In the genomic region with DNA sequence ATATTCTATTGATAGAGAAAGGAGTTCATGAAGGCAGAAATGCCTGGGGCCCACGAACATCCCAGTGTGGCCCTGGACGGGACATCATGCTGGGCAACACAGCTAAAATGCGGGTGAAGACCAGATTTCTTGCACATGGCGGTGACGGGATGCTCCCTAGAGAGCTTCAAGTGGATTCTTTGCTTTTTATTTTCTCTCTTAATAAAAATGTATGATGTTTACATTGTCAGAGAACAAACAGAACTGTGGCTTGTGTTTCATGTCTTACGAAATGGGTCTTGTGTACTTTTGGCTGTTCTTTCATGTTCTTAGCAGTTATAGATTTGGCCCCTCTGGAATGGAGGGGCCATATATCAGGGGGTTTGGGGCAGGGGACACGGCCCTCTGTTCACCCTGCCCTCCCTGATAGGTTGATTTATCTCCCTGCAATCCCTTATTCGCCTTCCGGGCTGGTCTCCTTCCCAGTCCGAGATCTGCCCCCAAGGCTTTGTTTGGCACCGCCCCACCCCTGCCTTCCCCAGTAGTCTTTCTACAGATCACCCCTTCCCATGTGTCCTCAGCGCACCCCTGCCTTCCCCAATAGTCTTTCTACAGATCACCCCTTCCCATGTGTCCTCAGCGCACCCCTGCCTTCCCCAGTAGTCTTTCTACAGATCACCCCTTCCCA, we compare ENCODE assay signal across 1 cellular context.
TF ChIP-seq lines count a peak whose summit lies in the region.

No MANE protein-coding gene starts in this region.

TF ChIP-seq in HepG2, 621 proteins besides CTCF, POLR2A, EP300 and RAD21 (continued from another document and continues in another):
- no peak for TF ChIP-seq ZNF574 (CRISPR knock-in tag; IDR thresholded peaks at IDR 0.05)
- TF ChIP-seq ZNF546 (CRISPR knock-in tag; conservative IDR thresholded peaks at IDR 0.05): no peak
- TF ChIP-seq FOXJ3 (CRISPR knock-in tag; IDR thresholded peaks at IDR 0.05; ENCODE audit: borderline replicate concordance): peak; percentile 21; the same call in 1 of the 2 replicates
- peak; percentile 91 for TF ChIP-seq FOXA3 (CRISPR knock-in tag; IDR thresholded peaks at IDR 0.05)
- no peak for TF ChIP-seq CENPX (CRISPR knock-in tag; IDR thresholded peaks at IDR 0.05)
- TF ChIP-seq THAP8 (CRISPR knock-in tag; IDR thresholded peaks at IDR 0.05; ENCODE audit: borderline replicate concordance): no peak
- TF ChIP-seq ZNF501 (CRISPR knock-in tag; IDR thresholded peaks at IDR 0.05): no peak
- no peak for TF ChIP-seq CBX2 (IDR thresholded peaks at IDR 0.05; ENCODE audit: low read depth, low read length)
- no peak for TF ChIP-seq CBX2 (CRISPR knock-in tag; IDR thresholded peaks at IDR 0.05; ENCODE audit: low read depth)
- no peak for TF ChIP-seq ZNF720 (CRISPR knock-in tag; IDR thresholded peaks at IDR 0.05)
- no peak for TF ChIP-seq SOX6 (IDR thresholded peaks at IDR 0.05)
- TF ChIP-seq SOX6 (CRISPR knock-in tag; IDR thresholded peaks at IDR 0.05): peak; percentile 48; the same call in 1 of the 2 replicates
- no peak for TF ChIP-seq MIER2 (CRISPR knock-in tag; IDR thresholded peaks at IDR 0.05)
- TF ChIP-seq RFX5 (IDR thresholded peaks at IDR 0.05; ENCODE audit: low read depth, low read length): no peak
- no peak for TF ChIP-seq ATAD3A (CRISPR knock-in tag; IDR thresholded peaks at IDR 0.05)
- TF ChIP-seq ZSCAN9 (CRISPR knock-in tag; IDR thresholded peaks at IDR 0.05; ENCODE audit: borderline replicate concordance): no peak
- TF ChIP-seq ZBTB1 (CRISPR knock-in tag; IDR thresholded peaks at IDR 0.05; ENCODE audit: borderline replicate concordance): no peak
- TF ChIP-seq FOXA1 (IDR thresholded peaks at IDR 0.05): peak; percentile 64
- peak; percentile 87 for TF ChIP-seq FOXA1 (CRISPR knock-in tag; IDR thresholded peaks at IDR 0.05)
- TF ChIP-seq E2F1 (CRISPR knock-in tag; IDR thresholded peaks at IDR 0.05): no peak
- TF ChIP-seq GATAD2A (CRISPR knock-in tag; IDR thresholded peaks at IDR 0.05): peak; percentile 76
- no peak for TF ChIP-seq ISX (CRISPR knock-in tag; conservative IDR thresholded peaks at IDR 0.05)
- TF ChIP-seq POLR2AphosphoS2 (IDR thresholded peaks at IDR 0.05; ENCODE audit: low read depth, low read length): no peak
- no peak for TF ChIP-seq SATB2 (CRISPR knock-in tag; IDR thresholded peaks at IDR 0.05)
- TF ChIP-seq KDM5A (IDR thresholded peaks at IDR 0.05; ENCODE audit: borderline replicate concordance, low read length): no peak
- TF ChIP-seq, protein P1, sequence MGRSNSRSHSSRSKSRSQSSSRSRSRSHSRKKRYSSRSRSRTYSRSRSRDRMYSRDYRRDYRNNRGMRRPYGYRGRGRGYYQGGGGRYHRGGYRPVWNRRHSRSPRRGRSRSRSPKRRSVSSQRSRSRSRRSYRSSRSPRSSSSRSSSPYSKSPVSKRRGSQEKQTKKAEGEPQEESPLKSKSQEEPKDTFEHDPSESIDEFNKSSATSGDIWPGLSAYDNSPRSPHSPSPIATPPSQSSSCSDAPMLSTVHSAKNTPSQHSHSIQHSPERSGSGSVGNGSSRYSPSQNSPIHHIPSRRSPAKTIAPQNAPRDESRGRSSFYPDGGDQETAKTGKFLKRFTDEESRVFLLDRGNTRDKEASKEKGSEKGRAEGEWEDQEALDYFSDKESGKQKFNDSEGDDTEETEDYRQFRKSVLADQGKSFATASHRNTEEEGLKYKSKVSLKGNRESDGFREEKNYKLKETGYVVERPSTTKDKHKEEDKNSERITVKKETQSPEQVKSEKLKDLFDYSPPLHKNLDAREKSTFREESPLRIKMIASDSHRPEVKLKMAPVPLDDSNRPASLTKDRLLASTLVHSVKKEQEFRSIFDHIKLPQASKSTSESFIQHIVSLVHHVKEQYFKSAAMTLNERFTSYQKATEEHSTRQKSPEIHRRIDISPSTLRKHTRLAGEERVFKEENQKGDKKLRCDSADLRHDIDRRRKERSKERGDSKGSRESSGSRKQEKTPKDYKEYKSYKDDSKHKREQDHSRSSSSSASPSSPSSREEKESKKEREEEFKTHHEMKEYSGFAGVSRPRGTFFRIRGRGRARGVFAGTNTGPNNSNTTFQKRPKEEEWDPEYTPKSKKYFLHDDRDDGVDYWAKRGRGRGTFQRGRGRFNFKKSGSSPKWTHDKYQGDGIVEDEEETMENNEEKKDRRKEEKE (IDR thresholded peaks at IDR 0.05): no peak
- TF ChIP-seq ZNF674 (CRISPR knock-in tag; IDR thresholded peaks at IDR 0.05; ENCODE audit: low read depth): no peak
- TF ChIP-seq ZNF3 (CRISPR knock-in tag; IDR thresholded peaks at IDR 0.05): no peak
- no peak for TF ChIP-seq ZNF142 (CRISPR knock-in tag; IDR thresholded peaks at IDR 0.05)
- no peak for TF ChIP-seq LCORL (IDR thresholded peaks at IDR 0.05)
- TF ChIP-seq LCORL (CRISPR knock-in tag; IDR thresholded peaks at IDR 0.05): 0 out of 2 replicates have a peak, but pooled peaks have one; percentile 20
- TF ChIP-seq RAD51 (IDR thresholded peaks at IDR 0.05; ENCODE audit: borderline replicate concordance): no peak
- TF ChIP-seq NCOR1 (IDR thresholded peaks at IDR 0.05; ENCODE audit: borderline replicate concordance, low read length): no peak
- no peak for TF ChIP-seq CREM (IDR thresholded peaks at IDR 0.05)
- no peak for TF ChIP-seq CREM (CRISPR knock-in tag; IDR thresholded peaks at IDR 0.05)
- TF ChIP-seq ZNF589 (CRISPR knock-in tag; conservative IDR thresholded peaks at IDR 0.05): no peak
- TF ChIP-seq, protein P2, sequence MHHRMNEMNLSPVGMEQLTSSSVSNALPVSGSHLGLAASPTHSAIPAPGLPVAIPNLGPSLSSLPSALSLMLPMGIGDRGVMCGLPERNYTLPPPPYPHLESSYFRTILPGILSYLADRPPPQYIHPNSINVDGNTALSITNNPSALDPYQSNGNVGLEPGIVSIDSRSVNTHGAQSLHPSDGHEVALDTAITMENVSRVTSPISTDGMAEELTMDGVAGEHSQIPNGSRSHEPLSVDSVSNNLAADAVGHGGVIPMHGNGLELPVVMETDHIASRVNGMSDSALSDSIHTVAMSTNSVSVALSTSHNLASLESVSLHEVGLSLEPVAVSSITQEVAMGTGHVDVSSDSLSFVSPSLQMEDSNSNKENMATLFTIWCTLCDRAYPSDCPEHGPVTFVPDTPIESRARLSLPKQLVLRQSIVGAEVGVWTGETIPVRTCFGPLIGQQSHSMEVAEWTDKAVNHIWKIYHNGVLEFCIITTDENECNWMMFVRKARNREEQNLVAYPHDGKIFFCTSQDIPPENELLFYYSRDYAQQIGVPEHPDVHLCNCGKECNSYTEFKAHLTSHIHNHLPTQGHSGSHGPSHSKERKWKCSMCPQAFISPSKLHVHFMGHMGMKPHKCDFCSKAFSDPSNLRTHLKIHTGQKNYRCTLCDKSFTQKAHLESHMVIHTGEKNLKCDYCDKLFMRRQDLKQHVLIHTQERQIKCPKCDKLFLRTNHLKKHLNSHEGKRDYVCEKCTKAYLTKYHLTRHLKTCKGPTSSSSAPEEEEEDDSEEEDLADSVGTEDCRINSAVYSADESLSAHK (CRISPR knock-in tag; IDR thresholded peaks at IDR 0.05; ENCODE audit: borderline replicate concordance): no peak
- no peak for TF ChIP-seq POLR2AphosphoS5 (IDR thresholded peaks at IDR 0.05; ENCODE audit: low read depth, low read length)
- no peak for TF ChIP-seq POLR2G (IDR thresholded peaks at IDR 0.05; ENCODE audit: low read depth, low read length)
- no peak for TF ChIP-seq SMARCC2 (IDR thresholded peaks at IDR 0.05)
- no peak for TF ChIP-seq EZH2 (conservative IDR thresholded peaks at IDR 0.05; ENCODE audit: low read depth, low read length)
- TF ChIP-seq PLRG1 (conservative IDR thresholded peaks at IDR 0.05): no peak
- no peak for TF ChIP-seq KAT2B (IDR thresholded peaks at IDR 0.05; ENCODE audit: borderline replicate concordance, low read depth, low read length)
- TF ChIP-seq, protein P3, sequence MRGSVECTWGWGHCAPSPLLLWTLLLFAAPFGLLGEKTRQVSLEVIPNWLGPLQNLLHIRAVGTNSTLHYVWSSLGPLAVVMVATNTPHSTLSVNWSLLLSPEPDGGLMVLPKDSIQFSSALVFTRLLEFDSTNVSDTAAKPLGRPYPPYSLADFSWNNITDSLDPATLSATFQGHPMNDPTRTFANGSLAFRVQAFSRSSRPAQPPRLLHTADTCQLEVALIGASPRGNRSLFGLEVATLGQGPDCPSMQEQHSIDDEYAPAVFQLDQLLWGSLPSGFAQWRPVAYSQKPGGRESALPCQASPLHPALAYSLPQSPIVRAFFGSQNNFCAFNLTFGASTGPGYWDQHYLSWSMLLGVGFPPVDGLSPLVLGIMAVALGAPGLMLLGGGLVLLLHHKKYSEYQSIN (CRISPR knock-in tag; IDR thresholded peaks at IDR 0.05; ENCODE audit: borderline replicate concordance): no peak
- TF ChIP-seq ZNF20 (CRISPR knock-in tag; IDR thresholded peaks at IDR 0.05): no peak
- TF ChIP-seq AKAP8 (CRISPR knock-in tag; IDR thresholded peaks at IDR 0.05): no peak
- no peak for TF ChIP-seq TFE3 (CRISPR knock-in tag; IDR thresholded peaks at IDR 0.05)
